Comparison of ENCODE assay signal across 30 cellular contexts in the genomic region with DNA sequence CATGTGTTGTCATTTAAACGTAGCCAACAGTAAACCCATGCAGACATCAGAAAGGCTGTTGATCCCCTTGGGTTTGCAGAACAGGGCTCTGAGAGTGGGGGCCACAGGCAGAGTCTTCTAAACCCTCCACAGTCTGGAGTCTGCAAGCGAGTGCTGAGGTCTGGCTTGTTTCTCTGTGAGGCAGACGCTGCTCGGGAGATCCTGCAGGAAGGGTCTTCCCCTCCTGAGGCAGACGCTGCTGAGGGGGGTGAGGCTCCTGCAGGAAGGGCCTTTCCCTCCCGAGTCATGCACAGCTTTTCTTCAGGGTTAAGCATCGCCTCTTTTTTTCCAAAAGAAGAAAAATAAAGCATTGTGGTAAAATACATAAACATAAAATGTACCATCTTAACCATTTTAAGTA. TPM values are rescaled to one million over a fixed set of nuclear protein-coding genes. Genes with fewer than 3 reads are reported as not detected.
"Had no signal": no experiment of that assay in that cellular context is flagged by ENCODE, and none has a peak within 500 bp of the region (broad histone marks: within the 10 kb centered on the region; RNA-seq: fewer than 3 reads in every experiment).

No MANE protein-coding gene starts in this region.

- H3K36me3 Mint-ChIP-seq: activated naive CD4-positive, alpha-beta T cell treated with anti-CD3 and anti-CD28 coated beads, Interleukin-2, amount 10 ng/mL, durations not matched to agents 7 days and 5 days; activated naive CD8-positive, alpha-beta T cell treated with anti-CD3 and anti-CD28 coated beads, Interleukin-2, amount 10 ng/mL, durations not matched to agents 7 days and 5 days had no signal

- H3K4me1 ChIP-seq: Peyer's patch had no signal

- H3K36me3 ChIP-seq: breast epithelium, Peyer's patch, SJCRH30, WERI-Rb-1 had no signal

- DNase-seq: activated CD4-positive, alpha-beta T cell treated with anti-CD3 and anti-CD28 coated beads for 36 hours; activated CD4-positive, alpha-beta T cell treated with anti-CD3 and anti-CD28 coated beads, Interleukin-2, amount 50 U/mL, for 1 hour; activated CD8-positive, alpha-beta T cell treated with anti-CD3 and anti-CD28 coated beads, Interleukin-2, amount 10 ng/mL, durations not matched to agents 7 days and 5 days; activated gamma-delta T cell treated with Interleukin-2 at 50 U/mL for 16 hours; activated naive CD4-positive, alpha-beta T cell treated with anti-CD3 and anti-CD28 coated beads, Interleukin-2, amount 10 ng/mL, durations not matched to agents 7 days and 5 days; activated naive CD8-positive, alpha-beta T cell treated with anti-CD3 and anti-CD28 coated beads, Interleukin-2, amount 10 ng/mL, durations not matched to agents 7 days and 5 days; activated T-cell treated with anti-CD3 and anti-CD28 coated beads, Interleukin-2, amount 50 U/mL, for 1 hour; central memory CD4-positive, alpha-beta T cell; Karpas-422; MM.1S; NCI-H1105; NCI-H1436; NCI-H1694 treated with DMSO at 0.1 percent for 48 hours; NCI-H2029 treated with DMSO at 0.1 percent for 48 hours; NCI-H345; NCI-H510A treated with DMSO at 0.1 percent for 48 hours; NCI-H69; NK-92 treated with Interleukin-12 subunit alpha and Interleukin-12 subunit beta, amount 100 ng/mL, for 24 hours; Peyer's patch; Right ventricle myocardium superior; SJCRH30; SK-N-SH; T-helper 1 cell; WERI-Rb-1 had no signal

- H3K9me3 ChIP-seq: breast epithelium, Peyer's patch, SJCRH30, SK-N-SH had no signal

- H3K4me1 Mint-ChIP-seq: activated naive CD4-positive, alpha-beta T cell treated with anti-CD3 and anti-CD28 coated beads, Interleukin-2, amount 10 ng/mL, durations not matched to agents 7 days and 5 days had no signal

- H3K27ac ChIP-seq: breast epithelium, Peyer's patch, RWPE1, SJCRH30, WERI-Rb-1 had no signal

- H3K4me3 ChIP-seq: breast epithelium, K562, Peyer's patch, SJCRH30 had no signal

- H3K4me3 Mint-ChIP-seq: activated CD4-positive, alpha-beta T cell treated with anti-CD3 and anti-CD28 coated beads for 36 hours; activated CD8-positive, alpha-beta T cell treated with anti-CD3 and anti-CD28 coated beads, Interleukin-2, amount 10 ng/mL, durations not matched to agents 7 days and 5 days; activated naive CD4-positive, alpha-beta T cell treated with anti-CD3 and anti-CD28 coated beads, Interleukin-2, amount 10 ng/mL, durations not matched to agents 7 days and 5 days; activated naive CD8-positive, alpha-beta T cell treated with anti-CD3 and anti-CD28 coated beads, Interleukin-2, amount 10 ng/mL, durations not matched to agents 7 days and 5 days; activated T-helper 1 cell treated with anti-CD3 and anti-CD28 coated beads, Interleukin-12 subunit alpha, Interleukin-12 subunit beta, Interleukin-2, Interleukin-4 antibody, amounts not matched to agents 30 ng/mL and 10 ng/mL and 1 ng/mL, durations not matched to agents 14 hours and 24 hours and 36 hours had no signal

- H3K27me3 ChIP-seq: Peyer's patch, SJCRH30 had no signal

- H3K27ac Mint-ChIP-seq: activated CD4-positive, alpha-beta T cell treated with anti-CD3 and anti-CD28 coated beads for 36 hours; activated CD8-positive, alpha-beta T cell treated with anti-CD3 and anti-CD28 coated beads, Interleukin-2, amount 10 ng/mL, durations not matched to agents 7 days and 5 days; activated naive CD4-positive, alpha-beta T cell treated with anti-CD3 and anti-CD28 coated beads, Interleukin-2, amount 10 ng/mL, durations not matched to agents 7 days and 5 days; activated naive CD8-positive, alpha-beta T cell treated with anti-CD3 and anti-CD28 coated beads, Interleukin-2, amount 10 ng/mL, durations not matched to agents 7 days and 5 days; activated T-helper 1 cell treated with anti-CD3 and anti-CD28 coated beads, Interleukin-12 subunit alpha, Interleukin-12 subunit beta, Interleukin-2, Interleukin-4 antibody, amounts not matched to agents 30 ng/mL and 10 ng/mL and 1 ng/mL, durations not matched to agents 14 hours and 24 hours and 36 hours had no signal

RNA-seq across cellular contexts. Expression of gene PDE6B, which starts 17.1 kb away (rescaled TPM):
- total RNA-seq: K562, SJCRH30 had no signal

RNA-seq across cellular contexts. Expression of gene TMEM271, which starts 32.1 kb away (rescaled TPM):
- total RNA-seq: activated CD4-positive, alpha-beta T cell treated with anti-CD3 and anti-CD28 coated beads for 36 hours; activated CD8-positive, alpha-beta T cell treated with anti-CD3 and anti-CD28 coated beads, Interleukin-2, amount 10 ng/mL, durations not matched to agents 7 days and 5 days; activated naive CD8-positive, alpha-beta T cell treated with anti-CD3 and anti-CD28 coated beads, Interleukin-2, amount 10 ng/mL, durations not matched to agents 7 days and 5 days; activated T-helper 1 cell treated with anti-CD3 and anti-CD28 coated beads, Interleukin-12 subunit alpha, Interleukin-12 subunit beta, Interleukin-2, Interleukin-4 antibody, amounts not matched to agents 30 ng/mL and 10 ng/mL and 1 ng/mL, durations not matched to agents 14 hours and 24 hours and 36 hours; aorta; breast epithelium; K562; Peyer's patch; Right ventricle myocardium superior; T-helper 2 cell treated with Interferon-gamma antibody and Interleukin-4, amounts not matched to agents 100 ng/mL and 5 ng/mL, for 36 hours had no signal
- polyA plus RNA-seq: aorta, K562, SK-N-SH had no signal
